In the genomic region with DNA sequence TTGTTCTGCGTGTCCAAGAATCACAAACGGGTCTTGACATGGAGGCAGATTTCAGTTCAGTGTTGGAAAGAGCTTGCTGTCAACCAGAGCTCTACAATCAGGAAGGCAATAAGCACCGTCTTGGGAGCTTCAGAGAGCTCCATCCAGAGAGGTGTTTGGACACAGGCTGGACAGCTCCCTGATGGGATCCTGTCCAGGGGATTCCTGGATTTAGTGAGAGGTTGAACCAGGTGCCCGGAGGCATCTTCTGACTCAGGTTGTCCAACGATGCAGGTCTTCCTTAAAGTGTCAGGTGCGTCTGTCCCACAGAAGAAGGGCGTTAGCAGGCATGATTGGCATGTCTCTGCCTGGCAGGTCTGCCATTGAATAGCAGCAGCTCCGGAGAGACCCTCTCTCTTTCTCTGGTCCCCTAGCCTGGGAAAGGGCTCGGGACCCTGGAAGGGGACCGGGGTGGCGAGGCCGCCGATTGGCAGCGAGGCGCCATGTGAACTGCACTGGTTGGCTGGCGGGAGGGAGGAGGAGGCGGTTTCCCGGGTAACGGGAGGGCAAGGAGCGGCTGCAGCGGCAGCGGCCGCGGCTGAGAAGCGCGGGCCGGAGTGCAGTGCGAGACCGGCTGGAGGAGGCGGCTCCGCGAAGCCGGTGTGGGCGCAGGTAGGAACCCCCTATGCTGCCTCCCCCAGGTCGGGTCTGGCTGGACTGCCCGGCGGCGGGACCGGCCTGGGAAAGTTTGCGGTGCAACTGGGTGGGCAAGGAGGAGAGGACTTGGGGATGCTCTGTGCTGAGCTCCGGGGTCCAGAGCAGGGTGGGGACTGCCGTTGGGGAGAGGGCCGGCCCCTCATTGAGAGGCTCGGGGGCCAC, we compare ENCODE assay signal across 8 cellular contexts.
A peak's percentile ranks its signal among the peaks of the same experiment; 100 is the strongest.
DNase-seq lines count a peak whose midpoint lies in the region; ATAC-seq, FAIRE-seq and TF ChIP-seq lines count a peak whose summit lies in the region.

No MANE protein-coding gene starts in this region.

- peak overlapping the region; percentile 72 for H3K4me2 ChIP-seq in A549

- POLR2A ChIA-PET in A549 (lab: Yijun Ruan, JAX): no interaction called here

- CTCF ChIA-PET in A549 (lab: Yijun Ruan, JAX): interaction anchor here (1.1 to 1.4 kb wide), 2 partner anchors 212 to 558 kb away, joined by 3 read pairs; no protein-coding TSS in a partner anchor

- TF ChIP-seq RAD21 in A549 (conservative IDR thresholded peaks at IDR 0.05 in 1 of 2, IDR thresholded peaks at IDR 0.05 in 1 of 2): no peak

- H3K27ac ChIP-seq in A549 (no peak overlapping the region), thyroid gland (peak overlapping the region in 2 of 3 donors; percentile 34 to 74)

- TF ChIP-seq CTCF in A549 (IDR thresholded peaks at IDR 0.05): no peak
- no peak for TF ChIP-seq CTCF in cardiac fibroblast (IDR thresholded peaks at IDR 0.05; ENCODE audit: low read depth, low read length)
- no peak for TF ChIP-seq CTCF in thyroid gland (IDR thresholded peaks at IDR 0.05)

- no peak for TF ChIP-seq EP300 in A549 (IDR thresholded peaks at IDR 0.05)

- DNase-seq in A549 (ENCODE audit: low read depth in 1 of 2, low spot score in 1 of 2) (peak; percentile 10 to 28), MG63 (peak; percentile 55), cardiac fibroblast (ENCODE audit: low read depth in 2 of 2) (peak; percentile 73 to 74), left colon (peak in 1 of 2 donors; percentile 26), thyroid gland (peak; percentile 86)
- DNase-seq in central memory CD4-positive, alpha-beta T cell: no peak

- FAIRE-seq in A549 (lab: Jason Lieb, UNC): no peak

- TF ChIP-seq POLR2A in A549 (IDR thresholded peaks at IDR 0.05; ENCODE audit: low read length) (no peak), thyroid gland (IDR thresholded peaks at IDR 0.05) (peak in 1 of 2 donors; percentile 71)

- H3K27me3 ChIP-seq in MG63: peaks cover 26% of the 10 kb centered on the region
- no peaks in the 10 kb centered on the region for H3K27me3 ChIP-seq in thyroid gland

- intact Hi-C loops in left colon (cut with DNase I, micrococcal nuclease) (no loop called here), thyroid gland (cut with DNase I) (no loop called here)

- H3K4me3 ChIP-seq in A549: peak overlapping the region; percentile 38
- H3K4me3 ChIP-seq in MG63: no peak overlapping the region
- H3K4me3 ChIP-seq in cardiac fibroblast (replicated peaks in 1 of 2; ENCODE audit: low read depth in 2 of 2, low read length in 2 of 2): peak overlapping the region; percentile 77 to 96
- peak overlapping the region; percentile 17 to 74 (median 51) for H3K4me3 ChIP-seq in thyroid gland (replicated peaks in 1 of 3)

- 25% methylated on average over 20 of the region's 44 CpGs for WGBS in A549 (ENCODE audit: missing lambda C conversion rate)
- 20 to 26% methylated on average over 11 to 17 of the region's 44 CpGs for WGBS in thyroid gland, 2 donors

- ATAC-seq in A549 (peak; percentile 44 to 77; a peak in 4 of 6 replicates), GM18520 (IDR thresholded peaks at IDR 0.05; ENCODE audit: unreplicated experiment) (peak; percentile 43), left colon (peak; percentile 55), HG03457 (IDR thresholded peaks at IDR 0.05; ENCODE audit: unreplicated experiment) (no peak)

- H3K9me3 ChIP-seq in A549: no peaks in the 10 kb centered on the region
- H3K9me3 ChIP-seq in MG63: no peaks in the 10 kb centered on the region
- H3K9me3 ChIP-seq in thyroid gland: no peaks in the 10 kb centered on the region

- H3K36me3 ChIP-seq in MG63 (no peaks in the 10 kb centered on the region), thyroid gland (no peaks in the 10 kb centered on the region)

- H3K4me1 ChIP-seq in A549 (peaks cover 14% of the 10 kb centered on the region), thyroid gland (peaks cover 15 to 31% of the 10 kb centered on the region in 2 donors)

TF ChIP-seq in A549, 52 proteins besides CTCF, POLR2A, EP300 and RAD21:
- TF ChIP-seq HOXB13 (CRISPR knock-in tag; IDR thresholded peaks at IDR 0.05; ENCODE audit: low read depth) (no peak), PHF8 (IDR thresholded peaks at IDR 0.05; ENCODE audit: borderline replicate concordance, low read depth) (no peak), NR3C1 (IDR thresholded peaks at IDR 0.05) (no peak), EHF (CRISPR knock-in tag; IDR thresholded peaks at IDR 0.05) (no peak)
- TF ChIP-seq, protein P1, sequence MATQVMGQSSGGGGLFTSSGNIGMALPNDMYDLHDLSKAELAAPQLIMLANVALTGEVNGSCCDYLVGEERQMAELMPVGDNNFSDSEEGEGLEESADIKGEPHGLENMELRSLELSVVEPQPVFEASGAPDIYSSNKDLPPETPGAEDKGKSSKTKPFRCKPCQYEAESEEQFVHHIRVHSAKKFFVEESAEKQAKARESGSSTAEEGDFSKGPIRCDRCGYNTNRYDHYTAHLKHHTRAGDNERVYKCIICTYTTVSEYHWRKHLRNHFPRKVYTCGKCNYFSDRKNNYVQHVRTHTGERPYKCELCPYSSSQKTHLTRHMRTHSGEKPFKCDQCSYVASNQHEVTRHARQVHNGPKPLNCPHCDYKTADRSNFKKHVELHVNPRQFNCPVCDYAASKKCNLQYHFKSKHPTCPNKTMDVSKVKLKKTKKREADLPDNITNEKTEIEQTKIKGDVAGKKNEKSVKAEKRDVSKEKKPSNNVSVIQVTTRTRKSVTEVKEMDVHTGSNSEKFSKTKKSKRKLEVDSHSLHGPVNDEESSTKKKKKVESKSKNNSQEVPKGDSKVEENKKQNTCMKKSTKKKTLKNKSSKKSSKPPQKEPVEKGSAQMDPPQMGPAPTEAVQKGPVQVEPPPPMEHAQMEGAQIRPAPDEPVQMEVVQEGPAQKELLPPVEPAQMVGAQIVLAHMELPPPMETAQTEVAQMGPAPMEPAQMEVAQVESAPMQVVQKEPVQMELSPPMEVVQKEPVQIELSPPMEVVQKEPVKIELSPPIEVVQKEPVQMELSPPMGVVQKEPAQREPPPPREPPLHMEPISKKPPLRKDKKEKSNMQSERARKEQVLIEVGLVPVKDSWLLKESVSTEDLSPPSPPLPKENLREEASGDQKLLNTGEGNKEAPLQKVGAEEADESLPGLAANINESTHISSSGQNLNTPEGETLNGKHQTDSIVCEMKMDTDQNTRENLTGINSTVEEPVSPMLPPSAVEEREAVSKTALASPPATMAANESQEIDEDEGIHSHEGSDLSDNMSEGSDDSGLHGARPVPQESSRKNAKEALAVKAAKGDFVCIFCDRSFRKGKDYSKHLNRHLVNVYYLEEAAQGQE (IDR thresholded peaks at IDR 0.05): peak; percentile 41; the same call in 1 of the 2 replicates

Comparison
In these comparisons a context has a peak if more than half of its experiments do, and no peak if none do; other contexts are left out.
1. H3K27ac ChIP-seq: peak in thyroid gland (2 of 3); none in A549 (0 of 2).